Comparison of ENCODE assay signal across 8 cellular contexts in the genomic region with DNA sequence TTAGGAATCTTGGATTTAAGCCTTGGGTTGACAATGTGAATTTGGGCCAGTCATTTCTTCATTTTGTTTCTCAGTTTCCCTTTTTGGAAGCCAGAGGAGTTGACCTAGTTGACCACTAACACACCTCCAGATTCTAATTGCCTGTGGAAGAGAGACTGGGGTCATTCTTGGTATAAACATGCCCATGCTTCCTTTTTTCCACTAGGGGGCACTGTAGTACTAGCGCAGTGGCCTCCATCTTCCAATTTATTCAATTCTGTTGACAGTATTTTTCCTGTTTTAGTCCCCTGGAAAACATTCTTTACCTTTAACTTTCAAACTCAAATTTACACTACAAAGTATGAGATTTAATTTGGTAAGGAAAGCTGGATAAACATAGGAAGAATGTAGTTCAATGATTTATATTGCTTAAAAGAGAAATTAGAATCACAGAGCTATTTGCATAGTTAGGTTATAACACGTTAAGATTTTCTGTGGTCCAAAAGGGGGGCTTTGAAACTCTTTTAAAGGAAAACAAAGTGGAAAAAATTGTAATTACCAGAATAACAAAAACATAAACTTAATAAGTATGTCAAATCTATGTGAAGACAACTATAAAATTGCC. TPM values are rescaled to one million over a fixed set of nuclear protein-coding genes. Genes with fewer than 3 reads are reported as not detected.
A peak's percentile ranks its signal among the peaks of the same experiment; 100 is the strongest.
DNase-seq lines count a peak whose midpoint lies in the region; ATAC-seq, FAIRE-seq and TF ChIP-seq lines count a peak whose summit lies in the region.

No MANE protein-coding gene starts in this region.

- no peaks in the 10 kb centered on the region for H3K4me1 Mint-ChIP-seq in activated T-helper 17 cell treated with anti-CD3 and anti-CD28 coated beads, Interleukin-2, amount 50 U/mL, for 72 hours

- H3K36me3 ChIP-seq in right atrium auricular region (no peaks in the 10 kb centered on the region), small intestine (ENCODE audit: control insufficient read depth in 2 of 2, insufficient read depth in 2 of 2, low read length in 2 of 2) (peaks cover 0 to 2% of the 10 kb centered on the region in 2 donors)

- CTCF ChIA-PET in HEK293T (lab: Yijun Ruan, JAX), result interaction anchor here (0.7 to 5.3 kb wide), 7 partner anchors 56 to 424 kb away, joined by 3 to 35 read pairs (median 4); no protein-coding TSS in a partner anchor

- ATAC-seq in activated T-helper 17 cell treated with anti-CD3 and anti-CD28 coated beads, Interleukin-2, amount 50 U/mL, for 72 hours (replicated peaks), result peak; percentile 59
- ATAC-seq in HG02588 (IDR thresholded peaks at IDR 0.05; ENCODE audit: unreplicated experiment), result no peak

- H3K4me3 ChIP-seq in right atrium auricular region (no peak overlapping the region), small intestine (ENCODE audit: low read depth in 1 of 2, low read length in 2 of 2) (no peak overlapping the region)

- H3K9me3 ChIP-seq in right atrium auricular region (no peaks in the 10 kb centered on the region), small intestine (ENCODE audit: control insufficient read depth, low read depth) (no peaks in the 10 kb centered on the region)

- H3K27me3 ChIP-seq in right atrium auricular region, result no peaks in the 10 kb centered on the region
- no peaks in the 10 kb centered on the region for H3K27me3 ChIP-seq in small intestine (ENCODE audit: control insufficient read depth in 2 of 2, insufficient read depth in 2 of 2, low read length in 2 of 2)

- no peaks in the 10 kb centered on the region for H3K27me3 Mint-ChIP-seq in activated T-helper 17 cell treated with anti-CD3 and anti-CD28 coated beads, Interleukin-2, amount 50 U/mL, for 72 hours

- 36 to 43% (median 41%) methylated on average over 2 of the region's 2 CpGs for WGBS in small intestine, 3 donors

- H3K27ac ChIP-seq in right atrium auricular region (no peak overlapping the region), small intestine (ENCODE audit: low read depth in 1 of 2, low read length in 1 of 2) (no peak overlapping the region)

- H3K4me1 ChIP-seq in right atrium auricular region, result no peaks in the 10 kb centered on the region
- peaks cover 0 to 2% of the 10 kb centered on the region in 2 donors for H3K4me1 ChIP-seq in small intestine (ENCODE audit: control insufficient read depth in 2 of 2, insufficient read depth in 1 of 2, low read depth in 1 of 2, low read length in 1 of 2)

- H3K36me3 Mint-ChIP-seq in activated T-helper 17 cell treated with anti-CD3 and anti-CD28 coated beads, Interleukin-2, amount 50 U/mL, for 72 hours (ENCODE audit: low read depth), result no peaks in the 10 kb centered on the region

- no peak overlapping the region for H3K27ac Mint-ChIP-seq in activated T-helper 17 cell treated with anti-CD3 and anti-CD28 coated beads, Interleukin-2, amount 50 U/mL, for 72 hours

- POLR2A ChIA-PET in HEK293T (lab: Yijun Ruan, JAX), result interaction anchor here (1.4 kb wide), 1 partner anchor 58 kb away, joined by 4 read pairs; a partner anchor contains a TSS

- H3K9me3 Mint-ChIP-seq in activated T-helper 17 cell treated with anti-CD3 and anti-CD28 coated beads, Interleukin-2, amount 50 U/mL, for 72 hours, result no peaks in the 10 kb centered on the region

- no peak overlapping the region for H3K4me3 Mint-ChIP-seq in activated T-helper 17 cell treated with anti-CD3 and anti-CD28 coated beads, Interleukin-2, amount 50 U/mL, for 72 hours

- FAIRE-seq in small intestine (lab: Jason Lieb, UNC), result peak; percentile 74

- TF ChIP-seq CTCF in right atrium auricular region (IDR thresholded peaks at IDR 0.05), result peak; percentile 85 to 95

- DNase-seq in activated gamma-delta T cell treated with Interleukin-2 at 50 U/mL for 16 hours, result peak; percentile 18
- DNase-seq in activated gamma-delta T cell (lab: John Stamatoyannopoulos, UW), result no peak
- peak; percentile 63 for DNase-seq in HEK293T (ENCODE audit: extremely low spot score)
- DNase-seq in NCI-H345 treated with DMSO at 0.1 percent for 48 hours (lab: John Stamatoyannopoulos, UW; ENCODE audit: unreplicated experiment), result peak; percentile 29
- DNase-seq in right atrium auricular region (ENCODE audit: low spot score), result no peak
- DNase-seq in small intestine, result peak; percentile 61

TF ChIP-seq in HEK293T, 16 proteins besides CTCF, POLR2A, EP300 and RAD21:
- peak; percentile 36; the same call in 1 of the 2 replicates for TF ChIP-seq FOXK2 (IDR thresholded peaks at IDR 0.05)
- no peak for TF ChIP-seq SP1 (IDR thresholded peaks at IDR 0.05)

RNA-seq across cellular contexts. Expression of a gene that starts 57.5 kb away (rescaled TPM):
- total RNA-seq in activated T-helper 17 cell treated with anti-CD3 and anti-CD28 coated beads, Interleukin-2, amount 50 U/mL, for 72 hours, result 10 to 100 TPM; 31.4 to 70.0 TPM
- 10 to 100 TPM; 12.3 to 17.8 TPM for total RNA-seq in right atrium auricular region
- polyA plus RNA-seq in small intestine, result 10 to 100 TPM in 1 of 3 donors, 1 to 10 TPM in 2; 7.6 to 14.1 (median 9.4) TPM

Comparison
In these comparisons a context has a peak if more than half of its experiments do, and no peak if none do; other contexts are left out.
1. DNase-seq: peak in activated gamma-delta T cell treated with Interleukin-2 at 50 U/mL for 16 hours (single experiment), HEK293T (single experiment), NCI-H345 treated with DMSO at 0.1 percent for 48 hours (single experiment) and small intestine (single experiment); none in activated gamma-delta T cell (single experiment) and right atrium auricular region (single experiment).